1 cellular context compared by ENCODE assay signal in genomic region chr16:30892670-30893069, GRCh38.
TF ChIP-seq lines count a peak whose summit lies in the region.

No MANE protein-coding gene starts in this region.

TF ChIP-seq in K562, 482 proteins besides CTCF, POLR2A, EP300 and RAD21:
- TF ChIP-seq ZNF12 (CRISPR knock-in tag; IDR thresholded peaks at IDR 0.05) (0 out of 2 replicates have a peak, but pooled peaks have one; percentile 0), SREBF2 (CRISPR knock-in tag; IDR thresholded peaks at IDR 0.05) (no peak)
